14 cellular contexts compared by ENCODE assay signal in the genomic region with DNA sequence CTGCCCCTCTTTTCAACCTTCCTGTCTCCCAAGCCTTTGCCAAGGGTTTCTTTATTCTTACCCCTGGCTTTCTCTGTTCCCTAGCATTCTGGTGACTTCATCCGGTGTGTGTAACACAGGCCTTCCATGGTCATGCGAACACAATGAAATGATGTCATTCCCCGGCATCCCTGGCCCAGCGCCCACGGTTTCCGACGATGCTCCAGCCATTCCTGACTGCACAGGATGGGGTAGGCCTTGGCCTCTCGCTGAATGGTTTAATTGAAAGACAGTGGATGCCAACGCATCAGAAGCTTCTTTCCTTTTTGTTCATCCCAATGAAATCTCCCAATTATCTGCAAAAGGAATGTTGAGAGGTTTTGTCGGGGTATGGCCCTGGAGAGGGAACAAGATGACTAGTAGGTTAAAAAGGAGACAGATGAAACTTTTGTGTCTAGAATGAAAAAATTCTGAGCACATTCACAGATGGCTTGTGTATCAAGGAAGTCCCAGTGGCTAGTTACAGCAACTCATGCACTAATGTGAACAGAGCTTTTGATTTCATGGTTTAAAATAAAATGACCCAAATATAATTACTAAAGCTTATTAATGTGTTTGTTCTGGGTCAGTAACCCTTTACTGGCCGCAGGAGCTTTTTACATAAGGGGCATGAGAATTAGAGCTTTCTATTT.
A peak's percentile ranks its signal among the peaks of the same experiment; 100 is the strongest.
DNase-seq lines count a peak whose midpoint lies in the region; ATAC-seq, FAIRE-seq and TF ChIP-seq lines count a peak whose summit lies in the region.
"Had no signal": no experiment of that assay in that cellular context is flagged by ENCODE, and none has a peak within 500 bp of the region (broad histone marks: within the 10 kb centered on the region; RNA-seq: fewer than 3 reads in every experiment).

No MANE protein-coding gene starts in this region.

- no peak for TF ChIP-seq POLR2A in endothelial cell of umbilical vein (IDR thresholded peaks at IDR 0.05; ENCODE audit: low read depth, low read length)
- no peak for TF ChIP-seq POLR2A in spleen (IDR thresholded peaks at IDR 0.05)

- no peak overlapping the region for H3K4me3 ChIP-seq in endothelial cell of umbilical vein (replicated peaks in 1 of 3; ENCODE audit: insufficient read depth in 1 of 3, low read depth in 1 of 3, low read length in 3 of 3)
- H3K4me3 ChIP-seq in lung: no peak overlapping the region
- no peak overlapping the region for H3K4me3 ChIP-seq in spleen
- H3K4me3 ChIP-seq: skin epidermis had no signal

- CTCF ChIA-PET in endothelial cell of umbilical vein (lab: Charles Lee): interaction anchor here (0.7 to 1.5 kb wide), 3 partner anchors 15 to 40 kb away, joined by 3 to 5 read pairs (median 4); no protein-coding TSS in a partner anchor

- H4K20me1 ChIP-seq in endothelial cell of umbilical vein (replicated peaks; ENCODE audit: control insufficient read depth, extremely low read depth, insufficient read depth, low read length): no peaks in the 10 kb centered on the region

- H3K27ac ChIP-seq in endothelial cell of umbilical vein (ENCODE audit: insufficient read depth, low read depth, low read length) (peak overlapping the region; percentile 45), lung (ENCODE audit: low read depth in 1 of 2, low read length in 1 of 2) (peak overlapping the region; percentile 35 to 36), spleen (peak overlapping the region in 5 of 8 donors; percentile 43 to 76 (median 54))
- H3K27ac ChIP-seq: skin epidermis had no signal

- POLR2A ChIA-PET in endothelial cell of umbilical vein (lab: Charles Lee): no interaction called here

- H3K4me2 ChIP-seq in endothelial cell of umbilical vein (ENCODE audit: insufficient read depth, low read length): no peak overlapping the region

- intact Hi-C loops in endothelial cell of umbilical vein (cut with micrococcal nuclease): loop anchor here (1.0 kb wide), 1 partner anchor 16 kb away; no protein-coding TSS in a partner anchor
- intact Hi-C loops in spleen (cut with DNase I; ENCODE audit: low total_unique reads): no loop called here
- intact Hi-C loops in posterior vena cava (cut with DNase I): no loop called here

- DNase-seq in RPMI7951 (ENCODE audit: low read depth) (peak; percentile 82), endothelial cell of umbilical vein (ENCODE audit: low read depth, low spot score) (peak; percentile 64), lung (ENCODE audit: low spot score) (peak; percentile 39), spleen (no peak), posterior vena cava (ENCODE audit: low spot score) (no peak), CD1c-positive myeloid dendritic cell (ENCODE audit: extremely low spot score) (no peak)
- DNase-seq: Caco-2, Kasumi-1, kidney glomerular epithelial cell, SIG-M5 had no signal

- no TSS peak for BruUV-seq in endothelial cell of umbilical vein (replicated peaks; lab: Mats Ljungman, UMichigan)

- FAIRE-seq in endothelial cell of umbilical vein (lab: Jason Lieb, UNC): peak; percentile 26
- FAIRE-seq: H54 had no signal

- TF ChIP-seq CTCF in endothelial cell of umbilical vein (IDR thresholded peaks at IDR 0.05; ENCODE audit: extremely low read depth in 1 of 2, insufficient read depth in 1 of 2, low read depth in 1 of 2, low read length in 2 of 2) (no peak), lung (IDR thresholded peaks at IDR 0.05; ENCODE audit: control extremely low read depth, extremely low read depth) (no peak), spleen (IDR thresholded peaks at IDR 0.05 in 8 of 11, conservative IDR thresholded peaks at IDR 0.05 in 3 of 11) (no peak)

- WGBS in lung, 2 donors: 69 to 78% methylated on average over 11 of the region's 11 CpGs
- WGBS in spleen, 5 donors: 66 to 90% (median 80%) methylated on average over 11 of the region's 11 CpGs

- no peaks in the 10 kb centered on the region for H3K9me3 ChIP-seq in endothelial cell of umbilical vein (replicated peaks; ENCODE audit: control insufficient read depth, insufficient read depth, low read length)
- H3K9me3 ChIP-seq in lung (ENCODE audit: control insufficient read depth in 2 of 2, insufficient read depth in 1 of 2, low read length in 1 of 2): no peaks in the 10 kb centered on the region
- H3K9me3 ChIP-seq in spleen: peaks cover 0 to 9% (median 6%) of the 10 kb centered on the region in 8 donors
- H3K9me3 ChIP-seq: Caco-2 had no signal

- dilution Hi-C loops in endothelial cell of umbilical vein (cut with MboI; ENCODE audit: extremely low pct_ligation_motif_present, low sequenced_read_pairs): no loop called here

- H3K36me3 ChIP-seq in endothelial cell of umbilical vein (ENCODE audit: control insufficient read depth in 2 of 2, extremely low read depth in 1 of 2, insufficient read depth in 2 of 2, low read length in 2 of 2): no peaks in the 10 kb centered on the region
- no peaks in the 10 kb centered on the region for H3K36me3 ChIP-seq in lung (ENCODE audit: control insufficient read depth in 2 of 2, insufficient read depth in 2 of 2, low read length in 2 of 2)
- H3K36me3 ChIP-seq in spleen: no peaks in the 10 kb centered on the region

- ATAC-seq in lung (ENCODE audit: insufficient read depth, low FRiP score) (no peak), HG03571 (IDR thresholded peaks at IDR 0.05; ENCODE audit: unreplicated experiment) (no peak)
- ATAC-seq: esophagus mucosa had no signal

- H2AFZ ChIP-seq in endothelial cell of umbilical vein (ENCODE audit: low read depth, low read length): no peak overlapping the region

- no peaks in the 10 kb centered on the region for H3K27me3 ChIP-seq in endothelial cell of umbilical vein (ENCODE audit: control insufficient read depth in 2 of 2, insufficient read depth in 2 of 2, low read length in 2 of 2)
- no peaks in the 10 kb centered on the region for H3K27me3 ChIP-seq in lung (ENCODE audit: control insufficient read depth, insufficient read depth)
- no peaks in the 10 kb centered on the region for H3K27me3 ChIP-seq in spleen (replicated peaks in 1 of 7)

- no peak overlapping the region for H3K9ac ChIP-seq in endothelial cell of umbilical vein (replicated peaks; ENCODE audit: extremely low read depth, insufficient read depth, low read length)

- H3K9me1 ChIP-seq in endothelial cell of umbilical vein (replicated peaks; ENCODE audit: control insufficient read depth, extremely low read depth, insufficient read depth, low read length): no peaks in the 10 kb centered on the region

- no peaks in the 10 kb centered on the region for H3K4me1 ChIP-seq in endothelial cell of umbilical vein (ENCODE audit: control insufficient read depth, extremely low read depth, insufficient read depth, low read length)
- H3K4me1 ChIP-seq in lung (ENCODE audit: control insufficient read depth in 2 of 2, insufficient read depth in 2 of 2, low read length in 2 of 2): peaks cover 0 to 3% of the 10 kb centered on the region in 2 donors
- no peaks in the 10 kb centered on the region for H3K4me1 ChIP-seq in spleen
- H3K4me1 ChIP-seq: Caco-2 had no signal

- no peaks in the 10 kb centered on the region for H3K79me2 ChIP-seq in endothelial cell of umbilical vein (ENCODE audit: control insufficient read depth, insufficient read depth, low read length)

TF ChIP-seq in endothelial cell of umbilical vein, 7 proteins besides CTCF, POLR2A, EP300 and RAD21:
- TF ChIP-seq FOS (IDR thresholded peaks at IDR 0.05; ENCODE audit: borderline replicate concordance, insufficient read depth, low read length) (peak; percentile 12), EZH2 (IDR thresholded peaks at IDR 0.05; ENCODE audit: borderline replicate concordance, low read depth, low read length, severe bottlenecking) (no peak), POLR2AphosphoS5 (IDR thresholded peaks at IDR 0.05; ENCODE audit: insufficient read depth, low read depth, low read length) (no peak), JUN (IDR thresholded peaks at IDR 0.05; ENCODE audit: borderline replicate concordance, insufficient read depth, insufficient read length, low read depth) (peak; percentile 72), MYC (IDR thresholded peaks at IDR 0.05; ENCODE audit: low read depth, low read length) (no peak), GATA2 (IDR thresholded peaks at IDR 0.05; ENCODE audit: insufficient read depth, insufficient read length, low read depth, low read length) (no peak)
- TF ChIP-seq, protein P1, sequence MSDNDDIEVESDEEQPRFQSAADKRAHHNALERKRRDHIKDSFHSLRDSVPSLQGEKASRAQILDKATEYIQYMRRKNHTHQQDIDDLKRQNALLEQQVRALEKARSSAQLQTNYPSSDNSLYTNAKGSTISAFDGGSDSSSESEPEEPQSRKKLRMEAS (IDR thresholded peaks at IDR 0.05; ENCODE audit: insufficient read depth, insufficient read length): no peak

Comparison
In these comparisons a context has a peak if more than half of its experiments do, and no peak if none do; other contexts are left out.
1. DNase-seq: peak in RPMI7951 (single experiment), endothelial cell of umbilical vein (single experiment) and lung (single experiment); none in spleen (single experiment), posterior vena cava (single experiment) and CD1c-positive myeloid dendritic cell (single experiment).
2. Peak in every context shown above with its lines, with median percentiles within 50 percentile points of each other: H3K27ac ChIP-seq.